In genomic region chr22:22968366-22968765, GRCh38 we compare ENCODE assay signal across 27 cellular contexts.
"Had no signal": no experiment of that assay in that cellular context is flagged by ENCODE, and none has a peak within 500 bp of the region (broad histone marks: within the 10 kb centered on the region; RNA-seq: fewer than 3 reads in every experiment).

No MANE protein-coding gene starts in this region.

- H3K27ac Mint-ChIP-seq: mesothelial cell of epicardium; naive thymus-derived CD4-positive, alpha-beta T cell; natural killer cell treated with Interleukin-12 subunit alpha and Interleukin-12 subunit beta and Interleukin-15 and Interleukin-18, amount 100 ng/mL, for 72 hours; stimulated activated effector memory CD8-positive, alpha-beta T cell treated with anti-CD3 and anti-CD28 coated beads, Interleukin-12 subunit alpha, Interleukin-12 subunit beta, amount 100 ng/mL, for 72 hours; stimulated activated naive CD8-positive, alpha-beta T cell treated with anti-CD3 and anti-CD28 coated beads, Interleukin-15, Interleukin-2, amounts not matched to agents 100 ng/mL and 50 ng/mL, for 24 hours had no signal

- FAIRE-seq: pancreas, small intestine, urothelium cell line had no signal

- H3K4me3 Mint-ChIP-seq: mesothelial cell of epicardium; naive thymus-derived CD4-positive, alpha-beta T cell; natural killer cell treated with Interleukin-12 subunit alpha and Interleukin-12 subunit beta and Interleukin-15 and Interleukin-18, amount 100 ng/mL, for 72 hours; stimulated activated effector memory CD8-positive, alpha-beta T cell treated with anti-CD3 and anti-CD28 coated beads, Interleukin-12 subunit alpha, Interleukin-12 subunit beta, amount 100 ng/mL, for 72 hours; stimulated activated naive CD8-positive, alpha-beta T cell treated with anti-CD3 and anti-CD28 coated beads, Interleukin-15, Interleukin-2, amounts not matched to agents 100 ng/mL and 50 ng/mL, for 24 hours had no signal

- H3K36me3 ChIP-seq: lower lobe of right lung, pancreas, prostate gland, sigmoid colon, spleen, suprapubic skin, thoracic aorta, tibial artery, upper lobe of right lung had no signal

- ATAC-seq: left ventricle myocardium superior; lower lobe of right lung; naive thymus-derived CD4-positive, alpha-beta T cell; natural killer cell treated with Interleukin-12 subunit alpha and Interleukin-12 subunit beta and Interleukin-15 and Interleukin-18, amount 100 ng/mL, for 72 hours; pancreas; right cardiac atrium; stimulated activated effector memory CD8-positive, alpha-beta T cell treated with anti-CD3 and anti-CD28 coated beads, Interleukin-12 subunit alpha, Interleukin-12 subunit beta, amount 100 ng/mL, for 72 hours; upper lobe of right lung had no signal

- H3K4me1 ChIP-seq: lower lobe of right lung, pancreas, prostate gland, sigmoid colon, spleen, suprapubic skin, tibial artery, upper lobe of right lung had no signal

- H3K4me3 ChIP-seq: hepatocyte, lower lobe of right lung, pancreas, prostate gland, sigmoid colon, spleen, suprapubic skin, thoracic aorta, tibial artery, upper lobe of right lung had no signal

- H3K9me3 ChIP-seq: pancreas, prostate gland, thoracic aorta, upper lobe of right lung had no signal

- H3K27ac ChIP-seq: hepatocyte, lower lobe of right lung, pancreas, prostate gland, sigmoid colon, spleen, suprapubic skin, thoracic aorta, tibial artery, upper lobe of right lung had no signal

- DNase-seq: islet precursor cell; left ventricle myocardium superior; lower lobe of right lung; mesendoderm; naive thymus-derived CD4-positive, alpha-beta T cell; nucleus accumbens; pancreas; posterior cingulate gyrus; retina; right cardiac atrium; sigmoid colon; small intestine; spleen; stimulated activated CD4-positive, alpha-beta T cell treated with anti-CD3 and anti-CD28 coated beads, Interleukin-4, amount 100 ng/mL, for 24 hours; stimulated activated naive CD4-positive, alpha-beta T cell; tibial artery; trophoblast cell; upper lobe of right lung had no signal

- H3K4me1 Mint-ChIP-seq: mesothelial cell of epicardium; naive thymus-derived CD4-positive, alpha-beta T cell; stimulated activated effector memory CD8-positive, alpha-beta T cell treated with anti-CD3 and anti-CD28 coated beads, Interleukin-12 subunit alpha, Interleukin-12 subunit beta, amount 100 ng/mL, for 72 hours had no signal

- H3K36me3 Mint-ChIP-seq: mesothelial cell of epicardium; naive thymus-derived CD4-positive, alpha-beta T cell; stimulated activated effector memory CD8-positive, alpha-beta T cell treated with anti-CD3 and anti-CD28 coated beads, Interleukin-12 subunit alpha, Interleukin-12 subunit beta, amount 100 ng/mL, for 72 hours had no signal

- H3K9me3 Mint-ChIP-seq: natural killer cell treated with Interleukin-12 subunit alpha and Interleukin-12 subunit beta and Interleukin-15 and Interleukin-18, amount 100 ng/mL, for 72 hours; stimulated activated effector memory CD8-positive, alpha-beta T cell treated with anti-CD3 and anti-CD28 coated beads, Interleukin-12 subunit alpha, Interleukin-12 subunit beta, amount 100 ng/mL, for 72 hours; stimulated activated naive CD8-positive, alpha-beta T cell treated with anti-CD3 and anti-CD28 coated beads, Interleukin-15, Interleukin-2, amounts not matched to agents 100 ng/mL and 50 ng/mL, for 24 hours had no signal

- H2AFZ ChIP-seq: hepatocyte had no signal

- H3K4me2 ChIP-seq: hepatocyte had no signal

- H3K27me3 ChIP-seq: hepatocyte had no signal

- H3K79me2 ChIP-seq: hepatocyte had no signal
